8 cellular contexts compared by ENCODE assay signal in genomic region chr6:139597781-139598368, GRCh38.
A peak's percentile ranks its signal among the peaks of the same experiment; 100 is the strongest.
DNase-seq lines count a peak whose midpoint lies in the region; ATAC-seq and TF ChIP-seq lines count a peak whose summit lies in the region.

No MANE protein-coding gene starts in this region.

- no peaks in the 10 kb centered on the region for H3K27me3 ChIP-seq in foreskin keratinocyte
- no peaks in the 10 kb centered on the region for H3K27me3 ChIP-seq in trophoblast cell (ENCODE audit: insufficient read depth, low read length)

- H3K27ac ChIP-seq in SK-N-MC (peak overlapping the region; percentile 96), foreskin keratinocyte (no peak overlapping the region), trophoblast cell (ENCODE audit: low read depth, low read length) (no peak overlapping the region)

- peak overlapping the region; percentile 51 for H3K9ac ChIP-seq in SK-N-MC (ENCODE audit: insufficient read length)
- H3K9ac ChIP-seq in trophoblast cell (ENCODE audit: low read length): no peak overlapping the region

- H4K12ac ChIP-seq in trophoblast cell (ENCODE audit: low read depth, low read length): no peak overlapping the region

- H2BK5ac ChIP-seq in trophoblast cell (ENCODE audit: low read depth, low read length, poor library complexity): no peak overlapping the region

- no peak overlapping the region for H4K8ac ChIP-seq in trophoblast cell (ENCODE audit: low read depth, low read length)

- H3K4me3 ChIP-seq in SK-N-MC (peak overlapping the region; percentile 53), trophoblast cell (ENCODE audit: low read depth, low read length) (no peak overlapping the region)

- no peak overlapping the region for H3K4ac ChIP-seq in trophoblast cell (ENCODE audit: low read depth, low read length)

- H2AK5ac ChIP-seq in trophoblast cell (ENCODE audit: low read length): no peak overlapping the region

- ATAC-seq in foreskin keratinocyte: peak; percentile 58
- ATAC-seq in HG03025 (IDR thresholded peaks at IDR 0.05; ENCODE audit: low FRiP score, unreplicated experiment): no peak
- ATAC-seq in HG03439 (IDR thresholded peaks at IDR 0.05; ENCODE audit: unreplicated experiment): no peak

- H4K91ac ChIP-seq in trophoblast cell (ENCODE audit: low read depth, low read length): no peak overlapping the region

- H2BK120ac ChIP-seq in trophoblast cell (ENCODE audit: insufficient read depth, low read length, poor library complexity): no peak overlapping the region

- H3K79me2 ChIP-seq in trophoblast cell (ENCODE audit: control insufficient read depth, insufficient read depth, low read length, poor library complexity): no peaks in the 10 kb centered on the region

- no peak overlapping the region for H3K18ac ChIP-seq in trophoblast cell (ENCODE audit: low read length)

- no peak overlapping the region for H3K23ac ChIP-seq in trophoblast cell (ENCODE audit: low read length)

- no peak overlapping the region for H2AFZ ChIP-seq in trophoblast cell (ENCODE audit: insufficient read depth, low read length, poor library complexity)

- no peak overlapping the region for H3K4me2 ChIP-seq in trophoblast cell (ENCODE audit: low read length)

- H3K36me3 ChIP-seq in SK-N-MC (ENCODE audit: insufficient read depth, low read length) (no peaks in the 10 kb centered on the region), trophoblast cell (ENCODE audit: control insufficient read depth in 1 of 2, insufficient read depth in 2 of 2, low read length in 2 of 2) (no peaks in the 10 kb centered on the region)

- H3K14ac ChIP-seq in trophoblast cell (ENCODE audit: low read length): no peak overlapping the region

- no CpG with 5 or more reads among the region's 6 CpGs for WGBS in trophoblast cell (ENCODE audit: extremely low coverage, insufficient coverage, insufficient read length)

- H3K4me1 ChIP-seq in foreskin keratinocyte (peaks cover 3% of the 10 kb centered on the region), trophoblast cell (ENCODE audit: control insufficient read depth in 1 of 2, insufficient read depth in 2 of 2, low read length in 2 of 2) (peaks cover 3 to 7% of the 10 kb centered on the region in 2 experiments)

- H3K79me1 ChIP-seq in trophoblast cell (ENCODE audit: low read length): peaks cover 8% of the 10 kb centered on the region

- H2BK12ac ChIP-seq in trophoblast cell (ENCODE audit: low read length): peak overlapping the region; percentile 44

- DNase-seq in Daoy (ENCODE audit: low read depth) (peak; percentile 80), SK-N-MC (ENCODE audit: low read depth, low spot score) (peak; percentile 68), foreskin keratinocyte (peak; percentile 73 to 87), trophoblast cell (peak; percentile 85 to 89), cerebellar nuclear complex (lab: John Stamatoyannopoulos, UW) (no peak)
- no peak for DNase-seq in stimulated activated CD4-positive, alpha-beta T cell treated with anti-CD3 and anti-CD28 coated beads, Interleukin-15, amount 100 ng/mL, for 24 hours

- TF ChIP-seq CTCF in foreskin keratinocyte (conservative IDR thresholded peaks at IDR 0.05): no peak

- H3K9me3 ChIP-seq in SK-N-MC (ENCODE audit: low read depth, low read length) (no peaks in the 10 kb centered on the region), trophoblast cell (ENCODE audit: insufficient read depth, low read depth, low read length) (no peaks in the 10 kb centered on the region)

Comparison
In these comparisons a context has a peak if more than half of its experiments do, and no peak if none do; other contexts are left out.
1. DNase-seq: peak in Daoy (single experiment), SK-N-MC (single experiment), foreskin keratinocyte (2 of 2) and trophoblast cell (2 of 2); none in cerebellar nuclear complex (0 of 2) and stimulated activated CD4-positive, alpha-beta T cell treated with anti-CD3 and anti-CD28 coated beads, Interleukin-15, amount 100 ng/mL, for 24 hours (single experiment).